1 cellular context compared by ENCODE assay signal in the genomic region with DNA sequence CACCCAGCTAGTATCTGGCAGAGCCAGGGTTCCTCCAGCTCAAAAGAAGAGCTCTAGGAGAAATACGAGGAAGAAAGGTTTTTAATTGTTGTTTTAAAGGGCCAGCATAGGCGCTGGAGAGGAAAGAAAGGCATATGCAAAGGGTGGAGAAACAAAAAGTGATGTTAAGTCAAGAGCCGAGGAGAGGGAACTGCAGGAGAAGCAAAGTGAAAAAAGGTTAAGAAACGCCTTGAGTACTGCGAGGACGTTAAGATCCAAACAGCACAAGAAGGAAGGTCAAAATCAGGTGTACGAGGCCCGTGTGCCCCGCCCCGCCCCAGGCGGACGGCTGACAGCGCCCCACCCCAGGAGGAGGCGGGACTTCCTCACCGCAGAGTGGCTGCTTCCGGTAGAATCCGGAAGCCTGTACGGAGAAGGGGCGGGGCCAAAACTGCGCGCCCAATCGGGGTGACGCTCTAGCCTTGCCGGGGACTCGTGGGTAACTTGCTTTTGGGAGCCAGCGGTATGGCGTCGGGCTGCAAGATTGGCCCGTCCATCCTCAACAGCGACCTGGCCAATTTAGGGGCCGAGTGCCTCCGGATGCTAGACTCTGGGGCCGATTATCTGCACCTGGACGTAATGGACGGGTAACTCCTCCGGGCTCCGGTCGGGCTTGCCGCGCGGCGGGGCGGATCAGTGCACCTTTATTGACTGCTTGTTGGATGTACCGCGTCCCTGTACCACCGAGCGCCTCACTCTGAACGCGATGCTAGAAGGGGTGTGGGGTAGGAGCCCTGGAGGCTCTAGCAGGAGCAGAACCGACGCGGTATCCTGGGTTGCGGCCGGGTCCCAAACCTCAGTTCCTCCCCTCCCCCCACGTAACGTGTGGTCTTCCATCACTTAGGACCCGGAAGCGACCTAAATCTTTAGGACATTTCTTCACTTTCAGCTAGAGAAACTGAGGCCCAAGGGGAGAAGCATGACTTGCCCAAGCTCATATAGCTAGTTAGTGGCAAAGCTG.
A peak's percentile ranks its signal among the peaks of the same experiment; 100 is the strongest.
TF ChIP-seq lines count a peak whose summit lies in the region.

TSS of gene RPE (plus strand) at position 481 of the 1,000 bp plus-strand sequence. CDS start at position 505, 24 bp downstream.

TF ChIP-seq in HEK293, 187 proteins besides CTCF, POLR2A, EP300 and RAD21 (continued from another document):
- peak; percentile 80 for TF ChIP-seq PATZ1 (tag by site-specific recombination; IDR thresholded peaks at IDR 0.05)
- peak; percentile 26; the same call in 1 of the 2 replicates for TF ChIP-seq ZBTB8A (tag by site-specific recombination; IDR thresholded peaks at IDR 0.05)
